ENCODE assay signal across 2 cellular contexts in the genomic region with DNA sequence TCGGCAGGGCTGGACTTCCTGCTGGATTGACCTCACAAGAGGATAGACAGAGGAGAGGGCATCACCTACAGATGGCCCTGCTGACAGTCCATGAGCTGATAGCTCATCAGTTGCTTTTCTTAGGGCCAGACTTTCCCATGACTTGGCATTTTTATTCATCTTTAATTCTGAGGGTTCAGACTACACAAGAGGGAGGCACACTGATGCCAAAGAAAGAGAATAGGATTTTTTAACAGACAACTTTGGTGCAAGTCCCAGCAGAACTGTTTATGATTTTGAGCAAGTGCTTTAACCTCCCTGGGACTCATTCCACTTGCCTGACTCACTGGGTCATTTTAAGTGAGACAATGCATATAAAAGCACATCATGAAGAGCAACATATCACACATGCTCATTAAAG.
TF ChIP-seq lines count a peak whose summit lies in the region.

No MANE protein-coding gene starts in this region.

TF ChIP-seq in A549, 52 proteins besides CTCF, POLR2A, EP300 and RAD21:
- peak; percentile 78 for TF ChIP-seq MAFK (IDR thresholded peaks at IDR 0.05; ENCODE audit: partially characterized antibody)
- no peak for TF ChIP-seq CBX2 (IDR thresholded peaks at IDR 0.05; ENCODE audit: borderline replicate concordance, low read depth)
- TF ChIP-seq FOSL2 (IDR thresholded peaks at IDR 0.05), result no peak
- no peak for TF ChIP-seq FOSL2 (CRISPR knock-in tag; IDR thresholded peaks at IDR 0.05)
- TF ChIP-seq NFE2L2 (conservative IDR thresholded peaks at IDR 0.05; ENCODE audit: low read length), result peak; percentile 65

TF ChIP-seq in K562, 482 proteins besides CTCF, POLR2A, EP300 and RAD21:
- TF ChIP-seq ZNF316 (IDR thresholded peaks at IDR 0.05), result no peak
- no peak for TF ChIP-seq ZNF217 (CRISPR knock-in tag; IDR thresholded peaks at IDR 0.05)
- TF ChIP-seq, protein P1, sequence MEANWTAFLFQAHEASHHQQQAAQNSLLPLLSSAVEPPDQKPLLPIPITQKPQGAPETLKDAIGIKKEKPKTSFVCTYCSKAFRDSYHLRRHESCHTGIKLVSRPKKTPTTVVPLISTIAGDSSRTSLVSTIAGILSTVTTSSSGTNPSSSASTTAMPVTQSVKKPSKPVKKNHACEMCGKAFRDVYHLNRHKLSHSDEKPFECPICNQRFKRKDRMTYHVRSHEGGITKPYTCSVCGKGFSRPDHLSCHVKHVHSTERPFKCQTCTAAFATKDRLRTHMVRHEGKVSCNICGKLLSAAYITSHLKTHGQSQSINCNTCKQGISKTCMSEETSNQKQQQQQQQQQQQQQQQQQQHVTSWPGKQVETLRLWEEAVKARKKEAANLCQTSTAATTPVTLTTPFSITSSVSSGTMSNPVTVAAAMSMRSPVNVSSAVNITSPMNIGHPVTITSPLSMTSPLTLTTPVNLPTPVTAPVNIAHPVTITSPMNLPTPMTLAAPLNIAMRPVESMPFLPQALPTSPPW (CRISPR knock-in tag; IDR thresholded peaks at IDR 0.05), result no peak
- no peak for TF ChIP-seq PHF20 (IDR thresholded peaks at IDR 0.05; ENCODE audit: partially characterized antibody)
- TF ChIP-seq MAFG (tag; conservative IDR thresholded peaks at IDR 0.05), result peak; percentile 30
- TF ChIP-seq TARDBP (IDR thresholded peaks at IDR 0.05), result no peak
- TF ChIP-seq NFE2 (IDR thresholded peaks at IDR 0.05; ENCODE audit: low read depth), result peak; percentile 33
- TF ChIP-seq, protein P2, sequence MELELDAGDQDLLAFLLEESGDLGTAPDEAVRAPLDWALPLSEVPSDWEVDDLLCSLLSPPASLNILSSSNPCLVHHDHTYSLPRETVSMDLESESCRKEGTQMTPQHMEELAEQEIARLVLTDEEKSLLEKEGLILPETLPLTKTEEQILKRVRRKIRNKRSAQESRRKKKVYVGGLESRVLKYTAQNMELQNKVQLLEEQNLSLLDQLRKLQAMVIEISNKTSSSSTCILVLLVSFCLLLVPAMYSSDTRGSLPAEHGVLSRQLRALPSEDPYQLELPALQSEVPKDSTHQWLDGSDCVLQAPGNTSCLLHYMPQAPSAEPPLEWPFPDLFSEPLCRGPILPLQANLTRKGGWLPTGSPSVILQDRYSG (tag; conservative IDR thresholded peaks at IDR 0.05; ENCODE audit: low read depth), result no peak
